ENCODE assay signal across 15 cellular contexts in the genomic region with DNA sequence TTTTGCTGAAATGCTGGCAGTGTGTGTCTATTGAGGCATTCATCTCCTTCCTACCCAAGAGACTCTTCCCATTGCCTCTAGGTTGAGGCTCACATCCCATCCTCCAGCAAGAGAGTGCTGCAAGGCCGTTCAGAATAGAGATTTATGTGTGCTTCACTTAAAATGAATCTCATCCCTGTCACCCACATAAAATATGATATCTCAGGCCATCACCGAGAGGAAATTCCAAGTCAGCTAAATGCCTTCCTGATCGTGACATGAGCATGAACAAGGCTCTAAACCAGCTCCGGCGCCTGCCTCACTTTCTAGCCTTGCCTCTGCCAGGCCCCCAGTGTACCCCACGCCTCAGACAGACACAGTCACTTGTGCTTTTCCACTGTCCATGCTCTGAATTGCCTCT.
A peak's percentile ranks its signal among the peaks of the same experiment; 100 is the strongest.
DNase-seq lines count a peak whose midpoint lies in the region; ATAC-seq and TF ChIP-seq lines count a peak whose summit lies in the region.
"Had no signal": no experiment of that assay in that cellular context is flagged by ENCODE, and none has a peak within 500 bp of the region (broad histone marks: within the 10 kb centered on the region; RNA-seq: fewer than 3 reads in every experiment).

No MANE protein-coding gene starts in this region.

- intact Hi-C loops in ovary (cut with DNase I): no loop called here

- H2AFZ ChIP-seq in OCI-LY1 (ENCODE audit: low read length): no peak overlapping the region
- H2AFZ ChIP-seq: GM23338 had no signal

- H4K20me1 ChIP-seq in BLaER1 treated with 17β-estradiol and CSF1 and Interleukin-3, amounts not matched to agents 10 nM and 100 nM: no peaks in the 10 kb centered on the region
- no peaks in the 10 kb centered on the region for H4K20me1 ChIP-seq in OCI-LY1 (ENCODE audit: insufficient read depth, low read length)

- H3K27ac Mint-ChIP-seq in memory B cell: peak overlapping the region; percentile 43
- H3K27ac Mint-ChIP-seq: CD4-positive, alpha-beta memory T cell; GM23338 had no signal

- no peaks in the 10 kb centered on the region for H3K9me3 Mint-ChIP-seq in memory B cell
- H3K9me3 Mint-ChIP-seq: GM23338 had no signal

- no peak overlapping the region for H3K27ac ChIP-seq in BLaER1 treated with 17β-estradiol and CSF1 and Interleukin-3, amounts not matched to agents 10 nM and 100 nM
- H3K27ac ChIP-seq in OCI-LY1 (ENCODE audit: low read depth, low read length, poor library complexity, severe bottlenecking) (no peak overlapping the region), ovary (no peak overlapping the region)
- H3K27ac ChIP-seq: A549 had no signal

- no peaks in the 10 kb centered on the region for H3K27me3 ChIP-seq in BLaER1 treated with 17β-estradiol and CSF1 and Interleukin-3, amounts not matched to agents 10 nM and 100 nM
- no peaks in the 10 kb centered on the region for H3K27me3 ChIP-seq in OCI-LY1 (ENCODE audit: insufficient read depth, low read length)
- no peaks in the 10 kb centered on the region for H3K27me3 ChIP-seq in ovary

- H3K79me2 ChIP-seq in OCI-LY1 (ENCODE audit: insufficient read depth, low read length): no peaks in the 10 kb centered on the region

- H3K4me1 ChIP-seq in BLaER1 treated with 17β-estradiol and CSF1 and Interleukin-3, amounts not matched to agents 10 nM and 100 nM: peaks cover 0 to 22% (median 16%) of the 10 kb centered on the region in 10 experiments; a peak in 15 of 20 replicates
- H3K4me1 ChIP-seq in OCI-LY1 (ENCODE audit: insufficient read depth, low read length, severe bottlenecking) (peaks cover 17% of the 10 kb centered on the region), ovary (ENCODE audit: insufficient read depth) (no peaks in the 10 kb centered on the region)
- H3K4me1 ChIP-seq: A549 had no signal

- no peak for TF ChIP-seq POLR2A in ovary (IDR thresholded peaks at IDR 0.05)

- no peaks in the 10 kb centered on the region for H3K36me3 Mint-ChIP-seq in memory B cell
- H3K36me3 Mint-ChIP-seq: CD4-positive, alpha-beta memory T cell had no signal

- no peaks in the 10 kb centered on the region for H3K9me3 ChIP-seq in BLaER1 treated with 17β-estradiol and CSF1 and Interleukin-3, amounts not matched to agents 10 nM and 100 nM (replicated peaks in 1 of 11)
- H3K9me3 ChIP-seq in OCI-LY1 (ENCODE audit: low read length) (no peaks in the 10 kb centered on the region), ovary (no peaks in the 10 kb centered on the region)
- H3K9me3 ChIP-seq: A549 had no signal

- peak overlapping the region in 7 of 11 experiments; percentile 8 to 49 (median 24); a peak in 9 of 22 replicates for H3K4me2 ChIP-seq in BLaER1 treated with 17β-estradiol and CSF1 and Interleukin-3, amounts not matched to agents 10 nM and 100 nM
- H3K4me2 ChIP-seq in OCI-LY1 (ENCODE audit: low read length): peak overlapping the region; percentile 33; the same call in 1 of the 2 replicates
- H3K4me2 ChIP-seq: A549, GM23338 had no signal

- no peak overlapping the region for H3K9ac ChIP-seq in BLaER1 treated with 17β-estradiol and CSF1 and Interleukin-3, amounts not matched to agents 10 nM and 100 nM
- H3K9ac ChIP-seq in OCI-LY1 (ENCODE audit: low read length): no peak overlapping the region

- H3K4me3 ChIP-seq in BLaER1 treated with 17β-estradiol and CSF1 and Interleukin-3, amounts not matched to agents 10 nM and 100 nM: no peak overlapping the region
- H3K4me3 ChIP-seq in OCI-LY1 (ENCODE audit: low read depth, low read length, poor library complexity, severe bottlenecking): no peak overlapping the region
- no peak overlapping the region for H3K4me3 ChIP-seq in ovary
- H3K4me3 ChIP-seq: A549, GM23338 had no signal

- 67 to 73% (median 73%) methylated on average over 6 of the region's 6 CpGs for WGBS in ovary, 3 donors

- TF ChIP-seq CTCF in OCI-LY1 (IDR thresholded peaks at IDR 0.05; ENCODE audit: low read length) (no peak), ovary (IDR thresholded peaks at IDR 0.05) (no peak)

- ATAC-seq in memory B cell (ENCODE audit: low read depth) (no peak), HG03039 (IDR thresholded peaks at IDR 0.05; ENCODE audit: unreplicated experiment) (no peak)
- ATAC-seq: A549, GM23338 had no signal

- no peaks in the 10 kb centered on the region for H3K27me3 Mint-ChIP-seq in memory B cell

- peak overlapping the region; percentile 30 for H3K4me3 Mint-ChIP-seq in memory B cell
- H3K4me3 Mint-ChIP-seq: CD4-positive, alpha-beta memory T cell; GM23338 had no signal

- TF ChIP-seq EP300 in ovary (IDR thresholded peaks at IDR 0.05): no peak

- H3F3A ChIP-seq in OCI-LY1 (ENCODE audit: insufficient read depth, low read length): no peaks in the 10 kb centered on the region

- DNase-seq in memory B cell (ENCODE audit: low spot score in 2 of 2) (no peak), CD1c-positive myeloid dendritic cell (ENCODE audit: extremely low spot score) (no peak), ovary (no peak), NCI-H446 treated with DMSO at 0.1 percent for 48 hours (lab: John Stamatoyannopoulos, UW) (no peak)
- DNase-seq: C1 segment of cervical spinal cord; CD4-positive, alpha-beta memory T cell; DMS79; EL; H7; IMR-90 had no signal

- no peaks in the 10 kb centered on the region for H3K36me3 ChIP-seq in BLaER1 treated with 17β-estradiol and CSF1 and Interleukin-3, amounts not matched to agents 10 nM and 100 nM
- H3K36me3 ChIP-seq in OCI-LY1 (ENCODE audit: insufficient read depth, low read length) (no peaks in the 10 kb centered on the region), ovary (no peaks in the 10 kb centered on the region)

- no peaks in the 10 kb centered on the region for H3K9me2 ChIP-seq in OCI-LY1 (ENCODE audit: low read depth, low read length)

- peaks cover 24% of the 10 kb centered on the region for H3K4me1 Mint-ChIP-seq in memory B cell
- H3K4me1 Mint-ChIP-seq: CD4-positive, alpha-beta memory T cell; GM23338 had no signal
